2 cellular contexts compared by ENCODE assay signal in the genomic region with DNA sequence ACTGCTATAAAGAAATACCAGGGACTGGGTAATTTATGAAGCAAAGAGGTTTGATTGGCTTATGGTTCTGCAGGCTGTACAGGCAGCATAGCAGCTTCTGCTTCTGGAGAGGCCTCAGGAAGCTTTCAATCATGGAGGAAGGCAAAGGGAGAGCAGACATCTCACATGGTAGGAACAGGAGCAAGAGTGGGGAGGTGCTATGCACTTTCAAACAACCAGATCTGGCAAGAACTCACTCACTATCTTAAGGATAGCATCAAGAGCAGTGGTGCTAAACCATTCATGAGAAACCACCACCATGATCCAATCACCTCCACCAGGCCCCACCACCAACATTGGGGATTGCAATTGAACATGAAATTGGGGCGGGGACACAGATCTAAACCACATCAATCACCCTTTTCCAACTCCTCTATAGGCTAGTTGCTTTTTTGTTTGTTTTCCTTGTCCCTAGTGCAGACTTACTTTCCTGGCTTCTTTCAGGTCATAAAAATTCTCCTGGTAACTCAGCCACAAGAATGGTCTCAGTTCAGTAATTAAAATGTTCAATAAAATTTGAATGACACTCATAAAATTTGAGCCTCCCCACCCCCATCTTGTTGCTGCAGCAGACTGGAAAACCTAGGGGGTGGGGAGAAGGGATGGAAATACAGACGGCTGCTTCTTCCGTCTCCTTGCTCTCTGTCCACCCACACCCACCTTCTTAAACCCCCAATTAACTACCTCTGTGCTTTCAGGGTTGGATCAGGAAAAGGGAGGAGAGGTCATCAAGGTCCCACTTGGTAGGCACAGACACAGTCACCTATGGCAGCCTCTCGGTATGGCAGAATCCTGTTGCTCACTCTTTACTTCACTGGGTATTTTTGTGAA.
TF ChIP-seq lines count a peak whose summit lies in the region.

No MANE protein-coding gene starts in this region.

TF ChIP-seq in IMR-90, 13 proteins besides CTCF, POLR2A, EP300 and RAD21:
- TF ChIP-seq FOS (IDR thresholded peaks at IDR 0.05; ENCODE audit: low read depth, low read length): no peak
- TF ChIP-seq SMC3 (IDR thresholded peaks at IDR 0.05; ENCODE audit: low read depth, low read length): no peak
- TF ChIP-seq MAZ (IDR thresholded peaks at IDR 0.05; ENCODE audit: borderline replicate concordance, low read depth, low read length): no peak
- TF ChIP-seq, protein P1, sequence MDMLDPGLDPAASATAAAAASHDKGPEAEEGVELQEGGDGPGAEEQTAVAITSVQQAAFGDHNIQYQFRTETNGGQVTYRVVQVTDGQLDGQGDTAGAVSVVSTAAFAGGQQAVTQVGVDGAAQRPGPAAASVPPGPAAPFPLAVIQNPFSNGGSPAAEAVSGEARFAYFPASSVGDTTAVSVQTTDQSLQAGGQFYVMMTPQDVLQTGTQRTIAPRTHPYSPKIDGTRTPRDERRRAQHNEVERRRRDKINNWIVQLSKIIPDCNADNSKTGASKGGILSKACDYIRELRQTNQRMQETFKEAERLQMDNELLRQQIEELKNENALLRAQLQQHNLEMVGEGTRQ (IDR thresholded peaks at IDR 0.05; ENCODE audit: low read depth, low read length): no peak
- TF ChIP-seq ELK1 (IDR thresholded peaks at IDR 0.05; ENCODE audit: borderline replicate concordance, low read depth, low read length): no peak
- no peak for TF ChIP-seq MAFK (IDR thresholded peaks at IDR 0.05; ENCODE audit: low read depth, low read length)
- no peak for TF ChIP-seq CHD1 (IDR thresholded peaks at IDR 0.05; ENCODE audit: low read depth, low read length)
- no peak for TF ChIP-seq RCOR1 (IDR thresholded peaks at IDR 0.05; ENCODE audit: insufficient replicate concordance, low read length)
- no peak for TF ChIP-seq RFX5 (IDR thresholded peaks at IDR 0.05; ENCODE audit: low read depth, low read length)
- no peak for TF ChIP-seq MXI1 (IDR thresholded peaks at IDR 0.05; ENCODE audit: borderline replicate concordance, low read depth, low read length)
- no peak for TF ChIP-seq NFE2L2 (IDR thresholded peaks at IDR 0.05; ENCODE audit: low read depth, low read length)
- no peak for TF ChIP-seq BHLHE40 (IDR thresholded peaks at IDR 0.05; ENCODE audit: low read depth, low read length)
- no peak for TF ChIP-seq CEBPB (IDR thresholded peaks at IDR 0.05; ENCODE audit: low read depth, low read length)

TF ChIP-seq in GM12878, 131 proteins besides CTCF, POLR2A, EP300 and RAD21:
- TF ChIP-seq KDM1A (IDR thresholded peaks at IDR 0.05; ENCODE audit: borderline replicate concordance) (no peak), ZBED1 (IDR thresholded peaks at IDR 0.05; ENCODE audit: borderline replicate concordance) (no peak), SUPT20H (IDR thresholded peaks at IDR 0.05; ENCODE audit: borderline replicate concordance, control insufficient read depth, low read depth, low read length) (no peak), MYB (IDR thresholded peaks at IDR 0.05; ENCODE audit: borderline replicate concordance, low read depth, low read length) (no peak), SIX5 (IDR thresholded peaks at IDR 0.05; ENCODE audit: low read depth, low read length, severe bottlenecking) (no peak), NFYA (IDR thresholded peaks at IDR 0.05; ENCODE audit: borderline replicate concordance, low read depth, low read length) (no peak), PML (IDR thresholded peaks at IDR 0.05; ENCODE audit: low read length) (no peak), STAT1 (conservative IDR thresholded peaks at IDR 0.05) (no peak), BACH1 (IDR thresholded peaks at IDR 0.05; ENCODE audit: borderline replicate concordance) (no peak), IRF5 (IDR thresholded peaks at IDR 0.05; ENCODE audit: borderline replicate concordance) (no peak)
TF ChIP-seq in GM12878: peak in this region for 0.
